8 cellular contexts compared by ENCODE assay signal in genomic region chr17:17350491-17351355, GRCh38. TPM values are rescaled to one million over a fixed set of nuclear protein-coding genes. Genes with fewer than 3 reads are reported as not detected.
DNase-seq lines count a peak whose midpoint lies in the region; ATAC-seq and TF ChIP-seq lines count a peak whose summit lies in the region.
"Had no signal": no experiment of that assay in that cellular context is flagged by ENCODE, and none has a peak within 500 bp of the region (broad histone marks: within the 10 kb centered on the region; RNA-seq: fewer than 3 reads in every experiment).

No MANE protein-coding gene starts in this region.

- H3K36me3 Mint-ChIP-seq in progenitor cell of endocrine pancreas (ENCODE audit: insufficient read depth) = no peaks in the 10 kb centered on the region

- peaks cover 6% of the 10 kb centered on the region for H3K27me3 Mint-ChIP-seq in progenitor cell of endocrine pancreas

- no peak overlapping the region for H3K4me3 ChIP-seq in RWPE2 (ENCODE audit: severe bottlenecking)
- no peak overlapping the region for H3K4me3 ChIP-seq in fibroblast of pulmonary artery (replicated peaks; ENCODE audit: low read depth, low read length)
- H3K4me3 ChIP-seq in effector memory CD4-positive, alpha-beta T cell (ENCODE audit: insufficient read depth, low read depth, low read length, poor library complexity, severe bottlenecking) = no peak overlapping the region

- H3K9me3 Mint-ChIP-seq in progenitor cell of endocrine pancreas (ENCODE audit: low read depth) = no peaks in the 10 kb centered on the region

- H3K36me3 ChIP-seq in RWPE2 (ENCODE audit: low read depth) = no peaks in the 10 kb centered on the region
- no peaks in the 10 kb centered on the region for H3K36me3 ChIP-seq in effector memory CD4-positive, alpha-beta T cell (ENCODE audit: control insufficient read depth, insufficient read depth, low read length)

- peak overlapping the region; percentile 66 for H3K27ac Mint-ChIP-seq in progenitor cell of endocrine pancreas

- H3K4me1 Mint-ChIP-seq in progenitor cell of endocrine pancreas (ENCODE audit: low read depth) = peaks cover 3% of the 10 kb centered on the region

- no peak overlapping the region for H3K27ac ChIP-seq in RWPE2 (ENCODE audit: poor library complexity, severe bottlenecking)
- no peak overlapping the region for H3K27ac ChIP-seq in effector memory CD4-positive, alpha-beta T cell (ENCODE audit: insufficient read depth, low read length, poor library complexity, severe bottlenecking)

- H3K9me3 ChIP-seq in RWPE2 (ENCODE audit: severe bottlenecking) = no peaks in the 10 kb centered on the region
- no peaks in the 10 kb centered on the region for H3K9me3 ChIP-seq in effector memory CD4-positive, alpha-beta T cell (ENCODE audit: control insufficient read depth, low read length)

- DNase-seq in GM03348 (ENCODE audit: low spot score) (peak; percentile 77), RWPE2 (ENCODE audit: low spot score) (no peak), fibroblast of pulmonary artery (ENCODE audit: low read depth) (peak; percentile 21), progenitor cell of endocrine pancreas (ENCODE audit: low spot score, unreplicated experiment) (no peak), SKM-1 (lab: John Stamatoyannopoulos, UW; ENCODE audit: unreplicated experiment) (no peak)
- no peak for DNase-seq in effector memory CD4-positive, alpha-beta T cell
- DNase-seq: NCI-H2081 treated with DMSO at 0.1 percent for 48 hours had no signal

- TF ChIP-seq CTCF in RWPE2 (IDR thresholded peaks at IDR 0.05; ENCODE audit: poor library complexity, severe bottlenecking) (no peak), fibroblast of pulmonary artery (IDR thresholded peaks at IDR 0.05; ENCODE audit: low read length, missing control alignments) (no peak), progenitor cell of endocrine pancreas (IDR thresholded peaks at IDR 0.05; ENCODE audit: unreplicated experiment) (no peak)

- no peaks in the 10 kb centered on the region for H3K27me3 ChIP-seq in RWPE2 (ENCODE audit: insufficient read depth, poor library complexity, severe bottlenecking)
- no peaks in the 10 kb centered on the region for H3K27me3 ChIP-seq in effector memory CD4-positive, alpha-beta T cell (replicated peaks; ENCODE audit: control insufficient read depth, insufficient read depth, low read length, poor library complexity, severe bottlenecking)

- ATAC-seq in RWPE2 (ENCODE audit: low read depth) = peak; percentile 52; the same call in 2 of the 3 replicates
- ATAC-seq in GM19035 (IDR thresholded peaks at IDR 0.05; ENCODE audit: unreplicated experiment) = no peak

- H3K4me1 ChIP-seq in RWPE2 (ENCODE audit: insufficient read depth, poor library complexity, severe bottlenecking) = no peaks in the 10 kb centered on the region
- peaks cover 5% of the 10 kb centered on the region for H3K4me1 ChIP-seq in effector memory CD4-positive, alpha-beta T cell (ENCODE audit: control insufficient read depth, insufficient read depth, low read length, poor library complexity, severe bottlenecking)

- no peak overlapping the region for H3K4me3 Mint-ChIP-seq in progenitor cell of endocrine pancreas (ENCODE audit: low read depth)

RNA-seq across cellular contexts. Expression of gene NT5M, which starts 47.5 kb away (rescaled TPM):
- 2.4 TPM in 2 replicates for total RNA-seq in progenitor cell of endocrine pancreas

Comparison
In these comparisons a context has a peak if more than half of its experiments do, and no peak if none do; other contexts are left out.
1. DNase-seq: peak in GM03348 (single experiment) and fibroblast of pulmonary artery (single experiment); none in RWPE2 (single experiment), progenitor cell of endocrine pancreas (single experiment), effector memory CD4-positive, alpha-beta T cell (0 of 3) and SKM-1 (single experiment).